In the genomic region with DNA sequence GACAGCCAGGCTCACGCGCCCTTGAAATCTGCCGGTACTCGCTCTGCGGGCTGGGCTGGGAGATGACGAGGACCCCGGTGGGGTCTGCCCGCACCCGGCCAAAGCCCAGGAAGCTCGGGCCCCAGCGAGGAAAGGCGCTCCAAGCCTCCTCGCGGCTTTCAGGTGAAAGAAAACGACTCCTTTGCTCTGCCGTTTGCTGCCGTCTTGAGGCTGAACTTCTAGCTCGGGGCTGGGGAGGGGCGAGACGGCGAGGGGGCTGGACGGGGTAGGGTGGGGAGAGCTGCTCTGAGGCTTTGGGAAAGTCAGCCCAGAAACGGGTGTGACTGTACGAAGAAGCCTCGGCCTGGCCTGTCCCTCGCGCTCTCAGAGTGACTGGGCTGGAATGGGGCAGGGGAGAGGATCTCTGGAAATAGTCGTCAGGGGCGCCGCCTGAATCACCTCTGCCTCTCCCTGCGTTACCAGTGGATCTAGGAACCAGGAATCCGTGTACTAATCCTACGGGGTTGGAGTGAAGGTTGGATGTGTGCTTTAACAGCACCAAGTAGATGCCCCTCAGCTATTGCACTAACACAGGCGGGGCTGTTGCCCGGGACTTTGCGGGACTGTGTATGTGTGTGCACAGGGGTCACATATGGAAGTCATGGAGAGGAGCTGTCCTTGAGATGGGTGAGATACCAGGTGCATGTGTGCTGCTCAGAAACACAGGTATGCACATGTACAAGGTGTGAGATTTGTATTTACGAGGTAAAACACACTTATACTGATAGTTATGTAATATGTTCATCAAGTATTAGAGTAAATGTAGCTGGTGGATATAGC, we compare ENCODE assay signal across 3 cellular contexts.
A peak's percentile ranks its signal among the peaks of the same experiment; 100 is the strongest.
TF ChIP-seq lines count a peak whose summit lies in the region.

No MANE protein-coding gene starts in this region.

TF ChIP-seq in IMR-90, 13 proteins besides CTCF, POLR2A, EP300 and RAD21:
- no peak for TF ChIP-seq MXI1 (IDR thresholded peaks at IDR 0.05; ENCODE audit: borderline replicate concordance, low read depth, low read length)
- TF ChIP-seq BHLHE40 (IDR thresholded peaks at IDR 0.05; ENCODE audit: low read depth, low read length) = no peak
- TF ChIP-seq, protein P1, sequence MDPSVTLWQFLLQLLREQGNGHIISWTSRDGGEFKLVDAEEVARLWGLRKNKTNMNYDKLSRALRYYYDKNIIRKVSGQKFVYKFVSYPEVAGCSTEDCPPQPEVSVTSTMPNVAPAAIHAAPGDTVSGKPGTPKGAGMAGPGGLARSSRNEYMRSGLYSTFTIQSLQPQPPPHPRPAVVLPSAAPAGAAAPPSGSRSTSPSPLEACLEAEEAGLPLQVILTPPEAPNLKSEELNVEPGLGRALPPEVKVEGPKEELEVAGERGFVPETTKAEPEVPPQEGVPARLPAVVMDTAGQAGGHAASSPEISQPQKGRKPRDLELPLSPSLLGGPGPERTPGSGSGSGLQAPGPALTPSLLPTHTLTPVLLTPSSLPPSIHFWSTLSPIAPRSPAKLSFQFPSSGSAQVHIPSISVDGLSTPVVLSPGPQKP (IDR thresholded peaks at IDR 0.05; ENCODE audit: borderline replicate concordance, low read depth, low read length) = no peak
- no peak for TF ChIP-seq NFE2L2 (IDR thresholded peaks at IDR 0.05; ENCODE audit: low read depth, low read length)
- TF ChIP-seq CEBPB (IDR thresholded peaks at IDR 0.05; ENCODE audit: low read depth, low read length) = no peak
- no peak for TF ChIP-seq RCOR1 (IDR thresholded peaks at IDR 0.05; ENCODE audit: insufficient replicate concordance, low read length)
TF ChIP-seq in IMR-90: peak in this region for 0.

TF ChIP-seq in neural cell, 6 proteins besides CTCF, POLR2A, EP300 and RAD21 (continued from another document):
- TF ChIP-seq EZH2 (IDR thresholded peaks at IDR 0.05; ENCODE audit: borderline replicate concordance, insufficient read depth, low read length, poor library complexity, severe bottlenecking) = peak; percentile 72

TF ChIP-seq in GM12891, 5 proteins besides CTCF, POLR2A, EP300 and RAD21 (continued from another document):
- TF ChIP-seq POU2F2 (IDR thresholded peaks at IDR 0.05; ENCODE audit: low read depth, low read length) (no peak), POLR2AphosphoS5 (IDR thresholded peaks at IDR 0.05; ENCODE audit: low read depth, low read length) (no peak), TAF1 (IDR thresholded peaks at IDR 0.05; ENCODE audit: low read depth, low read length) (no peak), SPI1 (IDR thresholded peaks at IDR 0.05; ENCODE audit: low read depth, low read length) (no peak)
